ENCODE assay signal across 16 cellular contexts in genomic region chr21:15059397-15059796, GRCh38. TPM values are rescaled to one million over a fixed set of nuclear protein-coding genes. Genes with fewer than 3 reads are reported as not detected.
DNase-seq lines count a peak whose midpoint lies in the region; ATAC-seq and TF ChIP-seq lines count a peak whose summit lies in the region.
"Had no signal": no experiment of that assay in that cellular context is flagged by ENCODE, and none has a peak within 500 bp of the region (broad histone marks: within the 10 kb centered on the region; RNA-seq: fewer than 3 reads in every experiment).

No MANE protein-coding gene starts in this region.

- CTCF ChIA-PET in activated CD8-positive, alpha-beta T cell treated with anti-CD3 and anti-CD28 coated beads, Interleukin-2, amount 10 ng/mL, durations not matched to agents 7 days and 5 days (lab: Charles Lee), result interaction anchor here (0.6 to 1.2 kb wide), 6 partner anchors 11 to 493 kb away, joined by 3 to 5 read pairs (median 4); no protein-coding TSS in a partner anchor

- H3K9ac ChIP-seq in mucosa of stomach (ENCODE audit: low read length), result peak overlapping the region; percentile 7

- H3K4me3 Mint-ChIP-seq in activated naive CD4-positive, alpha-beta T cell treated with anti-CD3 and anti-CD28 coated beads, Interleukin-2, amount 50 U/mL, for 24 hours, result no peak overlapping the region
- peak overlapping the region; percentile 56 for H3K4me3 Mint-ChIP-seq in activated CD8-positive, alpha-beta T cell treated with anti-CD3 and anti-CD28 coated beads, Interleukin-2, amount 10 ng/mL, durations not matched to agents 7 days and 5 days
- peak overlapping the region; percentile 65 to 82 for H3K4me3 Mint-ChIP-seq in stimulated activated naive CD8-positive, alpha-beta T cell treated with anti-CD3 and anti-CD28 coated beads, Interleukin-15, amount 100 ng/mL, for 72 hours

- no peaks in the 10 kb centered on the region for H3K27me3 ChIP-seq in mucosa of stomach (ENCODE audit: control insufficient read depth, insufficient read depth, low read length)

- peaks cover 8% of the 10 kb centered on the region for H3K36me3 Mint-ChIP-seq in activated naive CD4-positive, alpha-beta T cell treated with anti-CD3 and anti-CD28 coated beads, Interleukin-2, amount 50 U/mL, for 24 hours
- no peaks in the 10 kb centered on the region for H3K36me3 Mint-ChIP-seq in activated CD8-positive, alpha-beta T cell treated with anti-CD3 and anti-CD28 coated beads, Interleukin-2, amount 10 ng/mL, durations not matched to agents 7 days and 5 days (ENCODE audit: low read depth)

- no peaks in the 10 kb centered on the region for H3K9me3 Mint-ChIP-seq in activated naive CD4-positive, alpha-beta T cell treated with anti-CD3 and anti-CD28 coated beads, Interleukin-2, amount 50 U/mL, for 24 hours
- H3K9me3 Mint-ChIP-seq in activated CD8-positive, alpha-beta T cell treated with anti-CD3 and anti-CD28 coated beads, Interleukin-2, amount 10 ng/mL, durations not matched to agents 7 days and 5 days (ENCODE audit: insufficient read depth), result no peaks in the 10 kb centered on the region
- no peaks in the 10 kb centered on the region for H3K9me3 Mint-ChIP-seq in stimulated activated naive CD8-positive, alpha-beta T cell treated with anti-CD3 and anti-CD28 coated beads, Interleukin-15, amount 100 ng/mL, for 72 hours
- H3K9me3 Mint-ChIP-seq: activated naive CD4-positive, alpha-beta T cell treated with anti-CD3 and anti-CD28 coated beads, Interleukin-2, amount 10 ng/mL, durations not matched to agents 7 days and 5 days had no signal

- no peak for TF ChIP-seq CTCF in omental fat pad (IDR thresholded peaks at IDR 0.05)

- POLR2A ChIA-PET in activated CD8-positive, alpha-beta T cell treated with anti-CD3 and anti-CD28 coated beads, Interleukin-2, amount 10 ng/mL, durations not matched to agents 7 days and 5 days (lab: Charles Lee), result interaction anchor here (0.7 kb wide), 1 partner anchor 675 kb away, joined by 3 read pairs; no protein-coding TSS in a partner anchor

- peaks cover 91% of the 10 kb centered on the region for H3K4me1 Mint-ChIP-seq in activated naive CD4-positive, alpha-beta T cell treated with anti-CD3 and anti-CD28 coated beads, Interleukin-2, amount 50 U/mL, for 24 hours
- peaks cover 81% of the 10 kb centered on the region for H3K4me1 Mint-ChIP-seq in activated CD8-positive, alpha-beta T cell treated with anti-CD3 and anti-CD28 coated beads, Interleukin-2, amount 10 ng/mL, durations not matched to agents 7 days and 5 days (ENCODE audit: low read depth)
- H3K4me1 Mint-ChIP-seq in stimulated activated naive CD8-positive, alpha-beta T cell treated with anti-CD3 and anti-CD28 coated beads, Interleukin-15, amount 100 ng/mL, for 72 hours, result peaks cover 73% of the 10 kb centered on the region

- no peak for DNase-seq in activated naive CD4-positive, alpha-beta T cell (lab: John Stamatoyannopoulos, UW)
- DNase-seq in activated CD8-positive, alpha-beta T cell treated with anti-CD3 and anti-CD28 coated beads, Interleukin-2, amount 10 ng/mL, durations not matched to agents 7 days and 5 days, result no peak
- no peak for DNase-seq in stimulated activated naive CD8-positive, alpha-beta T cell treated with anti-CD3 and anti-CD28 coated beads, Interleukin-15, amount 100 ng/mL, for 72 hours
- DNase-seq in NCI-H2029 (lab: John Stamatoyannopoulos, UW), result no peak
- no peak for DNase-seq in omental fat pad (ENCODE audit: low spot score)
- DNase-seq in central memory CD4-positive, alpha-beta T cell, result no peak
- DNase-seq: activated CD4-positive, CD25-positive, alpha-beta regulatory T cell; activated naive CD4-positive, alpha-beta T cell treated with anti-CD3 and anti-CD28 coated beads, Interleukin-2, amount 10 ng/mL, durations not matched to agents 7 days and 5 days; cerebellar nuclear complex; H7; KBM-7; NCI-H1105 treated with DMSO at 0.1 percent for 48 hours; posterior cingulate gyrus had no signal

- no peaks in the 10 kb centered on the region for H3K36me3 ChIP-seq in mucosa of stomach (ENCODE audit: control insufficient read depth, insufficient read depth, low read length)
- H3K36me3 ChIP-seq: thoracic aorta had no signal

- H3K4me3 ChIP-seq in mucosa of stomach (ENCODE audit: low read length), result no peak overlapping the region
- H3K4me3 ChIP-seq: thoracic aorta had no signal

- H3K4me1 ChIP-seq in mucosa of stomach (ENCODE audit: control insufficient read depth, insufficient read depth, low read length), result peaks cover 30% of the 10 kb centered on the region

- no peak for ATAC-seq in activated CD8-positive, alpha-beta T cell treated with anti-CD3 and anti-CD28 coated beads, Interleukin-2, amount 10 ng/mL, durations not matched to agents 7 days and 5 days
- ATAC-seq in stimulated activated naive CD8-positive, alpha-beta T cell treated with anti-CD3 and anti-CD28 coated beads, Interleukin-15, amount 100 ng/mL, for 72 hours, result no peak
- ATAC-seq in omental fat pad (ENCODE audit: low FRiP score), result no peak

- H3K9me3 ChIP-seq in mucosa of stomach (ENCODE audit: control insufficient read depth, low read length), result no peaks in the 10 kb centered on the region
- H3K9me3 ChIP-seq: thoracic aorta had no signal

- H3K27me3 Mint-ChIP-seq in activated naive CD4-positive, alpha-beta T cell treated with anti-CD3 and anti-CD28 coated beads, Interleukin-2, amount 50 U/mL, for 24 hours, result no peaks in the 10 kb centered on the region
- H3K27me3 Mint-ChIP-seq in activated CD8-positive, alpha-beta T cell treated with anti-CD3 and anti-CD28 coated beads, Interleukin-2, amount 10 ng/mL, durations not matched to agents 7 days and 5 days (ENCODE audit: low read depth), result no peaks in the 10 kb centered on the region
- no peaks in the 10 kb centered on the region for H3K27me3 Mint-ChIP-seq in stimulated activated naive CD8-positive, alpha-beta T cell treated with anti-CD3 and anti-CD28 coated beads, Interleukin-15, amount 100 ng/mL, for 72 hours
- H3K27me3 Mint-ChIP-seq: activated naive CD4-positive, alpha-beta T cell treated with anti-CD3 and anti-CD28 coated beads, Interleukin-2, amount 10 ng/mL, durations not matched to agents 7 days and 5 days had no signal

- peak overlapping the region; percentile 85 for H3K27ac Mint-ChIP-seq in activated naive CD4-positive, alpha-beta T cell treated with anti-CD3 and anti-CD28 coated beads, Interleukin-2, amount 50 U/mL, for 24 hours
- no peak overlapping the region for H3K27ac Mint-ChIP-seq in activated CD8-positive, alpha-beta T cell treated with anti-CD3 and anti-CD28 coated beads, Interleukin-2, amount 10 ng/mL, durations not matched to agents 7 days and 5 days
- H3K27ac Mint-ChIP-seq in stimulated activated naive CD8-positive, alpha-beta T cell treated with anti-CD3 and anti-CD28 coated beads, Interleukin-15, amount 100 ng/mL, for 72 hours, result no peak overlapping the region

RNA-seq across cellular contexts. Expression of gene NRIP1, which starts 5.4 kb away (rescaled TPM):
- 10 to 100 TPM; 18.9 to 20.1 TPM for total RNA-seq in activated CD8-positive, alpha-beta T cell treated with anti-CD3 and anti-CD28 coated beads, Interleukin-2, amount 10 ng/mL, durations not matched to agents 7 days and 5 days
- total RNA-seq in omental fat pad, result 10 to 100 TPM; 37.2 to 86.3 (median 60.7) TPM
